In genomic region chr12:105053116-105053572, GRCh38 we compare ENCODE assay signal across 7 cellular contexts. TPM values are rescaled to one million over a fixed set of nuclear protein-coding genes. Genes with fewer than 3 reads are reported as not detected.
A peak's percentile ranks its signal among the peaks of the same experiment; 100 is the strongest.
DNase-seq lines count a peak whose midpoint lies in the region; ATAC-seq, FAIRE-seq and TF ChIP-seq lines count a peak whose summit lies in the region.

No MANE protein-coding gene starts in this region.

- FAIRE-seq in GM12892 (lab: Jason Lieb, UNC) = peak; percentile 94

- TF ChIP-seq CTCF in endodermal cell (conservative IDR thresholded peaks at IDR 0.05) = peak; percentile 96

- WGBS in endodermal cell (ENCODE audit: insufficient coverage in 1 of 2, insufficient read length in 1 of 2), 2 experiments = 2 to 7% methylated on average over 2 of the region's 2 CpGs

- POLR2A ChIA-PET in activated CD8-positive, alpha-beta T cell treated with anti-CD3 and anti-CD28 coated beads, Interleukin-2, amount 10 ng/mL, durations not matched to agents 7 days and 5 days (lab: Charles Lee) = interaction anchor here (0.7 to 1.4 kb wide), 2 partner anchors 54 to 366 kb away, joined by 3 to 4 read pairs; partner anchors contain the start of gene WASHC4

- no peak overlapping the region for H3K9ac ChIP-seq in endodermal cell (ENCODE audit: extremely low read depth, low read length, poor library complexity, severe bottlenecking)

- H3K27ac ChIP-seq in endodermal cell (ENCODE audit: low read depth, low read length) = no peak overlapping the region

- peaks cover 2% of the 10 kb centered on the region for H3K4me1 Mint-ChIP-seq in activated CD8-positive, alpha-beta T cell treated with anti-CD3 and anti-CD28 coated beads, Interleukin-2, amount 10 ng/mL, durations not matched to agents 7 days and 5 days (ENCODE audit: low read depth)
- no peaks in the 10 kb centered on the region for H3K4me1 Mint-ChIP-seq in endodermal cell

- ATAC-seq in activated CD8-positive, alpha-beta T cell treated with anti-CD3 and anti-CD28 coated beads, Interleukin-2, amount 10 ng/mL, durations not matched to agents 7 days and 5 days = peak; percentile 79

- H3K9me3 ChIP-seq in endodermal cell (ENCODE audit: control insufficient read depth, low read length) = peaks cover 31% of the 10 kb centered on the region

- H3K4me3 Mint-ChIP-seq in activated CD8-positive, alpha-beta T cell treated with anti-CD3 and anti-CD28 coated beads, Interleukin-2, amount 10 ng/mL, durations not matched to agents 7 days and 5 days = no peak overlapping the region
- no peak overlapping the region for H3K4me3 Mint-ChIP-seq in endodermal cell

- CTCF ChIA-PET in activated CD8-positive, alpha-beta T cell treated with anti-CD3 and anti-CD28 coated beads, Interleukin-2, amount 10 ng/mL, durations not matched to agents 7 days and 5 days (lab: Charles Lee) = interaction anchor here (0.6 to 4.4 kb wide), 25 partner anchors 8 to 714 kb away, joined by 3 to 39 read pairs (median 5); partner anchors contain the start of genes NOPCHAP1 and SLC41A2

- no peaks in the 10 kb centered on the region for H3K36me3 ChIP-seq in endodermal cell (ENCODE audit: control insufficient read depth, insufficient read depth, low read length)

- no peaks in the 10 kb centered on the region for H3K36me3 Mint-ChIP-seq in activated CD8-positive, alpha-beta T cell treated with anti-CD3 and anti-CD28 coated beads, Interleukin-2, amount 10 ng/mL, durations not matched to agents 7 days and 5 days (ENCODE audit: low read depth)
- no peaks in the 10 kb centered on the region for H3K36me3 Mint-ChIP-seq in endodermal cell (ENCODE audit: low read depth)

- H3K27me3 ChIP-seq in endodermal cell (ENCODE audit: control insufficient read depth, insufficient read depth, low read length, poor library complexity, severe bottlenecking) = no peaks in the 10 kb centered on the region

- no peak overlapping the region for H3K4me3 ChIP-seq in endodermal cell (ENCODE audit: low read length)

- peaks cover 7% of the 10 kb centered on the region for H3K27me3 Mint-ChIP-seq in activated CD8-positive, alpha-beta T cell treated with anti-CD3 and anti-CD28 coated beads, Interleukin-2, amount 10 ng/mL, durations not matched to agents 7 days and 5 days (ENCODE audit: low read depth)
- H3K27me3 Mint-ChIP-seq in endodermal cell (ENCODE audit: insufficient read depth) = no peaks in the 10 kb centered on the region

- TF ChIP-seq POLR2A in GM12892 (IDR thresholded peaks at IDR 0.05; ENCODE audit: low read depth, low read length) = no peak

- no peak overlapping the region for H3K27ac Mint-ChIP-seq in activated CD8-positive, alpha-beta T cell treated with anti-CD3 and anti-CD28 coated beads, Interleukin-2, amount 10 ng/mL, durations not matched to agents 7 days and 5 days
- H3K27ac Mint-ChIP-seq in endodermal cell = no peak overlapping the region

- H3K9me3 Mint-ChIP-seq in activated CD8-positive, alpha-beta T cell treated with anti-CD3 and anti-CD28 coated beads, Interleukin-2, amount 10 ng/mL, durations not matched to agents 7 days and 5 days (ENCODE audit: insufficient read depth) = peaks cover 9% of the 10 kb centered on the region
- peaks cover 12% of the 10 kb centered on the region for H3K9me3 Mint-ChIP-seq in endodermal cell

- DNase-seq in GM12892 (ENCODE audit: insufficient read length) (no peak), HS-5 (ENCODE audit: low read depth) (peak; percentile 63), endodermal cell (peak; percentile 95), midbrain (lab: John Stamatoyannopoulos, UW) (peak; percentile 85)
- peak; percentile 28 for DNase-seq in NK-92 treated with Interleukin-12 subunit alpha and Interleukin-12 subunit beta, amount 100 ng/mL, for 24 hours (lab: John Stamatoyannopoulos, UW)
- peak; percentile 84 for DNase-seq in activated CD8-positive, alpha-beta T cell treated with anti-CD3 and anti-CD28 coated beads, Interleukin-2, amount 10 ng/mL, durations not matched to agents 7 days and 5 days
- peak; percentile 59 to 60 for DNase-seq in stimulated activated CD8-positive, alpha-beta memory T cell treated with anti-CD3 and anti-CD28 coated beads, Interleukin-4, amount 100 ng/mL, for 1 hour (ENCODE audit: low read depth in 2 of 2, low spot score in 1 of 2)

- no peaks in the 10 kb centered on the region for H3K4me1 ChIP-seq in endodermal cell (ENCODE audit: control insufficient read depth, insufficient read depth, low read length)

RNA-seq across cellular contexts. Expression of gene ALDH1L2, which starts 31.1 kb away (rescaled TPM):
- polyA plus RNA-seq in GM12892 (2012; ENCODE audit: missing spikeins) = 0.28 TPM
- under 1 TPM; 0.18 to 0.21 TPM for total RNA-seq in activated CD8-positive, alpha-beta T cell treated with anti-CD3 and anti-CD28 coated beads, Interleukin-2, amount 10 ng/mL, durations not matched to agents 7 days and 5 days
- under 1 TPM; 0.22 to 0.27 TPM for total RNA-seq in endodermal cell
- polyA plus RNA-seq in endodermal cell (2013, experiment 1 of 2) = 2.5 TPM
- polyA plus RNA-seq in endodermal cell (2013, experiment 2 of 2) = 1.4 TPM

RNA-seq across cellular contexts. Expression of gene WASHC4, which starts 54.4 kb away (rescaled TPM):
- 36.8 TPM for polyA plus RNA-seq in GM12892 (2012; ENCODE audit: missing spikeins)
- total RNA-seq in activated CD8-positive, alpha-beta T cell treated with anti-CD3 and anti-CD28 coated beads, Interleukin-2, amount 10 ng/mL, durations not matched to agents 7 days and 5 days = 10 to 100 TPM; 39.2 to 42.8 TPM
- 10 to 100 TPM; 39.7 to 40.6 TPM for total RNA-seq in endodermal cell
- polyA plus RNA-seq in endodermal cell (2013, experiment 1 of 2) = 32.6 TPM
- 30.3 TPM for polyA plus RNA-seq in endodermal cell (2013, experiment 2 of 2)
